In the genomic region with DNA sequence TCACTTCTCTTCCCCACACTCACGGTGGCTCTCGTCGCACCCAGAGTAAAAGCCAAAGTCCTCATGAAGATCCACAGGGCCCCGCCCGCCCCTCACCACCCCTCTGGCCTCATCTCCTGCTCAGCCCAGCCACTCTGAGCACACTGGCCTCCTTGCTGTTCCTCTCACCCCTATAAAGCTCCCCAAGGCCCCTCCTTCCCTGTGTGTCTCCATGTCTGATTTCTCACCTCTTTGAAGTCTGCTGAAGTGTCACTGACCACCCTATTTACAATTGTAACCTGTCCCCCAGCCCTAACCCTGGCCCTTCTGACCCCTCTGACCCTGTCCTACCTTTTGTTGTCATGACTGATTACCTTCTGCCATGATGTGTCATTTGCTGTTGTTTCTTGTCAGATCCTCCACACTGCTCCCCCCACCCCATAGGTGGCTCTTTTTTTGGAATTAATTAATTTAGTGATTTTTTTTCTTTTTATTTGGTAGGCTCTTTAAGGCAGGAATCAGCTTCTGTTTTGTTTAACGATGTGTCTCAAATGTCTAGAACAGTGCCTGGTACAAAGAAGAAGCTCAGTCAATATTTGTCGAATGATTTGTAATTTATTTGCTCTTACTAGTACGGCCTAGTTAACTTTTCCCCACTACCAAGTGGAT, we compare ENCODE assay signal across 23 cellular contexts.
"Had no signal": no experiment of that assay in that cellular context is flagged by ENCODE, and none has a peak within 500 bp of the region (broad histone marks: within the 10 kb centered on the region; RNA-seq: fewer than 3 reads in every experiment).

No MANE protein-coding gene starts in this region.

- H3K4me1 Mint-ChIP-seq: activated B cell treated with CpG ODN at 0.5 μM for 24 hours had no signal

- H3K36me3 ChIP-seq: heart left ventricle, right atrium auricular region, suprapubic skin had no signal

- H3K4me3 Mint-ChIP-seq: activated B cell treated with CpG ODN at 0.5 μM for 24 hours; activated CD8-positive, alpha-beta T cell treated with anti-CD3 and anti-CD28 coated beads for 36 hours; activated naive CD8-positive, alpha-beta T cell; activated T-cell treated with anti-CD3 and anti-CD28 coated beads, Interleukin-2, amount 50 U/mL, for 4 hours; brain; stimulated activated naive CD8-positive, alpha-beta T cell treated with anti-CD3 and anti-CD28 coated beads, Interleukin-15, Interleukin-2, amounts not matched to agents 100 ng/mL and 50 ng/mL, for 24 hours; type B pancreatic cell had no signal

- H3K4me3 ChIP-seq: heart left ventricle, right atrium auricular region, skin epidermis, suprapubic skin had no signal

- H3K4me1 ChIP-seq: heart left ventricle, right atrium auricular region, suprapubic skin had no signal

- H3K9me3 Mint-ChIP-seq: activated B cell treated with CpG ODN at 0.5 μM for 24 hours; activated CD8-positive, alpha-beta T cell treated with anti-CD3 and anti-CD28 coated beads for 36 hours; activated T-cell treated with anti-CD3 and anti-CD28 coated beads, Interleukin-2, amount 50 U/mL, for 4 hours; brain; stimulated activated naive CD8-positive, alpha-beta T cell treated with anti-CD3 and anti-CD28 coated beads, Interleukin-15, Interleukin-2, amounts not matched to agents 100 ng/mL and 50 ng/mL, for 24 hours; type B pancreatic cell had no signal

- H3K27me3 ChIP-seq: right atrium auricular region, suprapubic skin had no signal

- DNase-seq: activated B cell treated with CpG ODN at 0.5 μM for 24 hours; activated CD4-positive, alpha-beta T cell treated with anti-CD3 and anti-CD28 coated beads for 48 hours; activated CD8-positive, alpha-beta T cell treated with anti-CD3 and anti-CD28 coated beads for 36 hours; activated effector memory CD4-positive, alpha-beta T cell treated with anti-CD3 and anti-CD28 coated beads, Interleukin-2, amount 50 U/mL, for 16 hours; activated T-cell treated with anti-CD3 and anti-CD28 coated beads, Interleukin-2, amount 50 U/mL, for 4 hours; effector memory CD4-positive, alpha-beta T cell; foreskin melanocyte; heart left ventricle; left cardiac atrium; mammary epithelial cell; naive thymus-derived CD4-positive, alpha-beta T cell; stimulated activated CD4-positive, alpha-beta T cell treated with anti-CD3 and anti-CD28 coated beads, Interleukin-4, amount 100 ng/mL, for 4 hours; stimulated activated CD8-positive, alpha-beta memory T cell treated with anti-CD3 and anti-CD28 coated beads, Interleukin-4, amount 100 ng/mL, for 48 hours had no signal

- H3K27ac Mint-ChIP-seq: activated B cell treated with CpG ODN at 0.5 μM for 24 hours; activated CD8-positive, alpha-beta T cell treated with anti-CD3 and anti-CD28 coated beads for 36 hours; activated naive CD8-positive, alpha-beta T cell; brain; progenitor cell of endocrine pancreas; stimulated activated naive CD8-positive, alpha-beta T cell treated with anti-CD3 and anti-CD28 coated beads, Interleukin-15, Interleukin-2, amounts not matched to agents 100 ng/mL and 50 ng/mL, for 24 hours; type B pancreatic cell had no signal

- H3K27me3 Mint-ChIP-seq: activated B cell treated with CpG ODN at 0.5 μM for 24 hours; activated CD8-positive, alpha-beta T cell treated with anti-CD3 and anti-CD28 coated beads for 36 hours; activated naive CD8-positive, alpha-beta T cell; brain; naive thymus-derived CD4-positive, alpha-beta T cell; stimulated activated naive CD8-positive, alpha-beta T cell treated with anti-CD3 and anti-CD28 coated beads, Interleukin-15, Interleukin-2, amounts not matched to agents 100 ng/mL and 50 ng/mL, for 24 hours; type B pancreatic cell had no signal

- ATAC-seq: activated CD8-positive, alpha-beta T cell treated with anti-CD3 and anti-CD28 coated beads for 36 hours; activated T-cell treated with anti-CD3 and anti-CD28 coated beads, Interleukin-2, amount 50 U/mL, for 4 hours; heart left ventricle; left cardiac atrium; naive thymus-derived CD4-positive, alpha-beta T cell had no signal

- H3K27ac ChIP-seq: epithelial cell of prostate, heart left ventricle, right atrium auricular region, skin epidermis, suprapubic skin had no signal

- FAIRE-seq: TTC549 had no signal

- H3K9me3 ChIP-seq: heart left ventricle, right atrium auricular region, suprapubic skin had no signal

- H3K36me3 Mint-ChIP-seq: brain had no signal
